ENCODE assay signal across 14 cellular contexts in genomic region chr1:223739366-223740057, GRCh38. TPM values are rescaled to one million over a fixed set of nuclear protein-coding genes. Genes with fewer than 3 reads are reported as not detected.
DNase-seq lines count a peak whose midpoint lies in the region; ATAC-seq lines count a peak whose summit lies in the region.
"Had no signal": no experiment of that assay in that cellular context is flagged by ENCODE, and none has a peak within 500 bp of the region (broad histone marks: within the 10 kb centered on the region; RNA-seq: fewer than 3 reads in every experiment).

No MANE protein-coding gene starts in this region.

- DNase-seq in EH (ENCODE audit: low read depth) (peak; percentile 59), left colon (peak; percentile 29 to 68), GOT3 (lab: John Stamatoyannopoulos, UW) (no peak)
- no peak for DNase-seq in central memory CD8-positive, alpha-beta T cell (ENCODE audit: low spot score in 2 of 2)
- DNase-seq: anterior cingulate cortex; foreskin melanocyte; naive thymus-derived CD8-positive, alpha-beta T cell; NCI-H82; stimulated activated CD4-positive, alpha-beta T cell treated with anti-CD3 and anti-CD28 coated beads, Interleukin-4, amount 100 ng/mL, for 4 hours had no signal

- peak overlapping the region in 2 of 3 donors; percentile 19 to 25 for H3K9ac ChIP-seq in skeletal muscle tissue (ENCODE audit: low read depth in 1 of 3, low read length in 3 of 3)

- no peak overlapping the region for H3K4me3 Mint-ChIP-seq in central memory CD8-positive, alpha-beta T cell
- H3K4me3 Mint-ChIP-seq: naive thymus-derived CD8-positive, alpha-beta T cell; T-helper 1 cell treated with Interleukin-12 subunit alpha and Interleukin-12 subunit beta and Interleukin-4 antibody, amounts not matched to agents 30 μg/mL and 1 μg/mL, for 36 hours had no signal

- H3K27ac Mint-ChIP-seq in central memory CD8-positive, alpha-beta T cell (ENCODE audit: low read depth) = peak overlapping the region; percentile 36
- H3K27ac Mint-ChIP-seq: T-helper 1 cell treated with Interleukin-12 subunit alpha and Interleukin-12 subunit beta and Interleukin-4 antibody, amounts not matched to agents 30 μg/mL and 1 μg/mL, for 36 hours had no signal

- H3K27me3 Mint-ChIP-seq in central memory CD8-positive, alpha-beta T cell = no peaks in the 10 kb centered on the region
- H3K27me3 Mint-ChIP-seq: naive thymus-derived CD8-positive, alpha-beta T cell had no signal

- peaks cover 28% of the 10 kb centered on the region for H3K4me1 Mint-ChIP-seq in central memory CD8-positive, alpha-beta T cell

- H3K9me3 Mint-ChIP-seq in central memory CD8-positive, alpha-beta T cell = no peaks in the 10 kb centered on the region
- H3K9me3 Mint-ChIP-seq: naive thymus-derived CD8-positive, alpha-beta T cell; T-helper 1 cell treated with Interleukin-12 subunit alpha and Interleukin-12 subunit beta and Interleukin-4 antibody, amounts not matched to agents 30 μg/mL and 1 μg/mL, for 36 hours had no signal

- no peak for ATAC-seq in central memory CD8-positive, alpha-beta T cell (replicated peaks; ENCODE audit: extremely low read depth, poor library complexity, severe bottlenecking)
- ATAC-seq in left colon = peak; percentile 80
- no peak for ATAC-seq in HG02759 (IDR thresholded peaks at IDR 0.05; ENCODE audit: unreplicated experiment)
- ATAC-seq in HG03469 (IDR thresholded peaks at IDR 0.05; ENCODE audit: unreplicated experiment) = no peak
- ATAC-seq in GM21390 (IDR thresholded peaks at IDR 0.05; ENCODE audit: unreplicated experiment) = no peak
- ATAC-seq: naive thymus-derived CD8-positive, alpha-beta T cell had no signal

- peaks cover 33% of the 10 kb centered on the region for H3K36me3 Mint-ChIP-seq in central memory CD8-positive, alpha-beta T cell (ENCODE audit: insufficient read depth)

- intact Hi-C loops in left colon (cut with DNase I, micrococcal nuclease) = no loop called here

- H3K36me3 ChIP-seq in skeletal muscle tissue (ENCODE audit: control insufficient read depth in 3 of 3, insufficient read depth in 3 of 3, low read length in 3 of 3) = peaks cover 2 to 8% (median 2%) of the 10 kb centered on the region in 3 donors

- peak overlapping the region; percentile 59 for H3K27ac ChIP-seq in skeletal muscle tissue (ENCODE audit: low read depth, low read length)

- H3K4me3 ChIP-seq in skeletal muscle tissue (ENCODE audit: low read length in 3 of 3) = no peak overlapping the region

- H3K27me3 ChIP-seq in skeletal muscle tissue (ENCODE audit: control insufficient read depth in 3 of 3, insufficient read depth in 3 of 3, low read length in 3 of 3) = no peaks in the 10 kb centered on the region

- peaks cover 15 to 25% (median 24%) of the 10 kb centered on the region in 3 donors for H3K4me1 ChIP-seq in skeletal muscle tissue (ENCODE audit: control insufficient read depth in 3 of 3, insufficient read depth in 3 of 3, low read length in 3 of 3)

- no peaks in the 10 kb centered on the region for H3K9me3 ChIP-seq in skeletal muscle tissue (ENCODE audit: control insufficient read depth in 3 of 3, low read length in 3 of 3)

RNA-seq across cellular contexts. Expression of gene CAPN2, which starts 27.2 kb away (rescaled TPM):
- 100 to 1,000 TPM; 301 to 355 TPM for total RNA-seq in left colon
- total RNA-seq in skeletal muscle tissue = 78.8 TPM

Comparison
In these comparisons a context has a peak if more than half of its experiments do, and no peak if none do; other contexts are left out.
1. DNase-seq: peak in EH (single experiment) and left colon (2 of 2); none in central memory CD8-positive, alpha-beta T cell (0 of 2) and GOT3 (single experiment).